ENCODE assay signal across 24 cellular contexts in the genomic region with DNA sequence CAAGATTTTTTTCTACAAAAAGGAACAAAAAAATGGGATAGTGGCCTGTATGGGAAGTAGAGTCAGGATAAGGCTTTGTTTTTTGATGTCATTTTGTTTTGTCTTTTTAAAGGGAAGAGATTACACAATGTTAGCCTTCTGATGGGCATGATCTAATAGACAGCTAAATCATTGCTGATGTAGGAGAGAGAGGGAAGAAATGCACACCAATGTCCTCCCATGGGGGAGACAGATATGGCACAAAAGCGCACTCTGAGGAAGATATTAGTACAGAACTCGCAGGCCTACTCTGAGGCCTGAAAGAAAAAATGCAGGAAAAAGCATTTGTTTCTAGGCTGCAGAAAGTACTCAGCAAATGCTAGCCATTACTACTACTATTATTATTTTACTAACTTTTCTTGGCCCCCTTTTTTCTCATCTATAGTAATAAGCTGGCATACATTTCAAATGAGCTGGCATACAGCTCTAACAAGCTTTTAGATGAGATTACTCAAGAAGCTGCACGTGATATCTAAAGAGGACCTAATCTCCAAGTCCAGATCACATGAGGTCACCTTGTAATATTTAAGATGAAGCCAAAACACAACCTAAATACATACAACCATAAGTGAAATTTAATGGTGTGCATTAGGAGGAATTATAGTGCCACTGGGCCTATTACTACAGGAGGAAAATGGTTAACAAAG.
"Had no signal": no experiment of that assay in that cellular context is flagged by ENCODE, and none has a peak within 500 bp of the region (broad histone marks: within the 10 kb centered on the region; RNA-seq: fewer than 3 reads in every experiment).

No MANE protein-coding gene starts in this region.

- H3K4me3 ChIP-seq: cardiac muscle cell had no signal

- H3K27me3 ChIP-seq: brain microvascular endothelial cell, cardiac muscle cell had no signal

- DNase-seq: activated CD4-positive, alpha-beta T cell treated with anti-CD3 and anti-CD28 coated beads for 48 hours; activated CD4-positive, alpha-beta T cell treated with anti-CD3 and anti-CD28 coated beads, Interleukin-2, amount 50 U/mL, for 4 hours; activated CD4-positive, CD25-positive, alpha-beta regulatory T cell treated with anti-CD3 and anti-CD28 coated beads, Interleukin-2, amount 50 U/mL, for 72 hours; activated CD8-positive, alpha-beta memory T cell treated with anti-CD3 and anti-CD28 coated beads, Interleukin-2, amount 10 ng/mL, durations not matched to agents 7 days and 5 days; activated gamma-delta T cell; activated naive CD4-positive, alpha-beta T cell treated with anti-CD3 and anti-CD28 coated beads for 36 hours; activated T-cell treated with anti-CD3 and anti-CD28 coated beads, Interleukin-2, amount 50 U/mL, for 48 hours; brain microvascular endothelial cell; NCI-H1092; NCI-H1417; NCI-H1930; NCI-H2107; NCI-H2171 treated with DMSO at 0.1 percent for 48 hours; NCI-H226; NCI-H748 treated with DMSO at 0.1 percent for 48 hours; OCI-M1; RPMI8226; SHP77 had no signal

- H3K27ac ChIP-seq: brain microvascular endothelial cell, cardiac muscle cell, KMS-11 had no signal

- H3K36me3 ChIP-seq: brain microvascular endothelial cell, cardiac muscle cell had no signal

- ATAC-seq: activated CD8-positive, alpha-beta memory T cell treated with anti-CD3 and anti-CD28 coated beads, Interleukin-2, amount 10 ng/mL, durations not matched to agents 7 days and 5 days; activated T-helper 17 cell treated with anti-CD3 and anti-CD28 coated beads, Interleukin-2, amount 50 U/mL, for 72 hours; HepG2; Panc1; WTC11 had no signal
